Comparison of ENCODE assay signal across 8 cellular contexts in genomic region chr6:170584954-170585498, GRCh38. TPM values are rescaled to one million over a fixed set of nuclear protein-coding genes. Genes with fewer than 3 reads are reported as not detected.
A peak's percentile ranks its signal among the peaks of the same experiment; 100 is the strongest.
DNase-seq lines count a peak whose midpoint lies in the region; ATAC-seq and TF ChIP-seq lines count a peak whose summit lies in the region.

No MANE protein-coding gene starts in this region.

- CTCF ChIA-PET in naive thymus-derived CD4-positive, alpha-beta T cell (lab: Charles Lee) = no interaction called here

- 0 out of 2 replicates have a peak, but pooled peaks cover 4% of the 10 kb centered on the region for H3K9me3 ChIP-seq in ES-I3 (ENCODE audit: control insufficient read depth, insufficient read depth, low read length)
- no peaks in the 10 kb centered on the region for H3K9me3 ChIP-seq in MM.1S (replicated peaks; ENCODE audit: insufficient read depth, low read length)
- H3K9me3 ChIP-seq in naive thymus-derived CD4-positive, alpha-beta T cell (ENCODE audit: control insufficient read depth in 2 of 3, low read length in 3 of 3) = no peaks in the 10 kb centered on the region

- peaks cover 0 to 8% (median 5%) of the 10 kb centered on the region in 5 donors for H3K27me3 Mint-ChIP-seq in naive thymus-derived CD4-positive, alpha-beta T cell

- H3K79me2 ChIP-seq in MM.1S (ENCODE audit: low read length) = peaks cover 16% of the 10 kb centered on the region

- ATAC-seq in GM21717 (IDR thresholded peaks at IDR 0.05; ENCODE audit: unreplicated experiment) = peak; percentile 45
- no peak for ATAC-seq in naive thymus-derived CD4-positive, alpha-beta T cell
- ATAC-seq in HG03159 (IDR thresholded peaks at IDR 0.05; ENCODE audit: unreplicated experiment) = no peak

- H3K36me3 Mint-ChIP-seq in naive thymus-derived CD4-positive, alpha-beta T cell = peaks cover 0 to 25% (median 13%) of the 10 kb centered on the region in 5 donors

- peak overlapping the region; percentile 96 to 100 (median 97) for H3K4me3 Mint-ChIP-seq in naive thymus-derived CD4-positive, alpha-beta T cell

- peaks cover 0 to 5% (median 0%) of the 10 kb centered on the region in 11 donors for H3K9me3 Mint-ChIP-seq in naive thymus-derived CD4-positive, alpha-beta T cell

- peaks cover 14 to 42% (median 37%) of the 10 kb centered on the region in 7 donors for H3K4me1 Mint-ChIP-seq in naive thymus-derived CD4-positive, alpha-beta T cell

- H3K4me3 ChIP-seq in MM.1S (ENCODE audit: low read length) = peak overlapping the region; percentile 84
- peak overlapping the region; percentile 62 to 100 (median 89) for H3K4me3 ChIP-seq in dorsolateral prefrontal cortex
- H3K4me3 ChIP-seq in naive thymus-derived CD4-positive, alpha-beta T cell (ENCODE audit: low read length) = peak overlapping the region; percentile 89

- H4K20me1 ChIP-seq in MM.1S (ENCODE audit: insufficient read depth, low read length) = no peaks in the 10 kb centered on the region

- H2AFZ ChIP-seq in MM.1S (ENCODE audit: low read length) = peak overlapping the region; percentile 77

- H3K27me3 ChIP-seq in MM.1S (replicated peaks; ENCODE audit: insufficient read depth, low read length) = no peaks in the 10 kb centered on the region
- H3K27me3 ChIP-seq in dorsolateral prefrontal cortex = no peaks in the 10 kb centered on the region
- H3K27me3 ChIP-seq in naive thymus-derived CD4-positive, alpha-beta T cell (ENCODE audit: control insufficient read depth in 2 of 2, insufficient read depth in 2 of 2, low read length in 2 of 2) = no peaks in the 10 kb centered on the region

- H3K9ac ChIP-seq in ES-I3 (ENCODE audit: low read depth, low read length) (peak overlapping the region; percentile 99), MM.1S (ENCODE audit: low read length) (peak overlapping the region; percentile 60; the same call in 1 of the 2 replicates)

- H3K9me2 ChIP-seq in MM.1S (replicated peaks; ENCODE audit: insufficient read depth, low read length) = no peaks in the 10 kb centered on the region

- H3K4me2 ChIP-seq in MM.1S (ENCODE audit: low read depth, low read length) = peak overlapping the region; percentile 73

- peaks cover 8% of the 10 kb centered on the region; the same call in 1 of the 2 replicates for H3K36me3 ChIP-seq in ES-I3 (ENCODE audit: insufficient read depth, low read length)
- H3K36me3 ChIP-seq in MM.1S (replicated peaks; ENCODE audit: insufficient read depth, low read length) = no peaks in the 10 kb centered on the region; the same call in 1 of the 2 replicates
- H3K36me3 ChIP-seq in naive thymus-derived CD4-positive, alpha-beta T cell (ENCODE audit: control insufficient read depth in 2 of 3, insufficient read depth in 3 of 3, low read length in 3 of 3) = peaks cover 6 to 26% (median 7%) of the 10 kb centered on the region in 3 experiments

- intact Hi-C loops in dorsolateral prefrontal cortex (cut with DNase I) = loop anchor here (1.0 to 2.0 kb wide), 2 partner anchors 30 to 31 kb away; partner anchors contain the start of gene TBP (in 2 of the 2)
- intact Hi-C loops in naive thymus-derived CD4-positive, alpha-beta T cell (cut with micrococcal nuclease) = loop anchor here (1.0 to 5.0 kb wide), 8 partner anchors 31 to 1701 kb away; partner anchors contain the start of genes C6orf120 (in 2 of the 2), FAM120B (in 2 of the 2), TBP (in 2 of the 2) and WDR27 (in 2 of the 2)

- H3F3A ChIP-seq in MM.1S (ENCODE audit: insufficient read depth, low read length) = 0 out of 2 replicates have a peak, but pooled peaks cover 2% of the 10 kb centered on the region

- H3K4me1 ChIP-seq in ES-I3 (ENCODE audit: insufficient read depth, low read length) (no peaks in the 10 kb centered on the region), MM.1S (ENCODE audit: low read length) (no peaks in the 10 kb centered on the region)
- peaks cover 8 to 11% of the 10 kb centered on the region in 2 donors for H3K4me1 ChIP-seq in naive thymus-derived CD4-positive, alpha-beta T cell (ENCODE audit: control insufficient read depth in 2 of 2, insufficient read depth in 2 of 2, low read length in 2 of 2)

- POLR2A ChIA-PET in naive thymus-derived CD4-positive, alpha-beta T cell (lab: Charles Lee) = interaction anchor here (0.5 to 3.6 kb wide), 8 partner anchors 10 to 1372 kb away, joined by 3 to 48 read pairs (median 4); partner anchors contain the start of genes C6orf120, PHF10, PSMB1 and TBP

- H3K27ac Mint-ChIP-seq in naive thymus-derived CD4-positive, alpha-beta T cell = peak overlapping the region; percentile 93 to 99 (median 96)

- TF ChIP-seq CTCF in MM.1S (IDR thresholded peaks at IDR 0.05; ENCODE audit: low read length) = no peak
- peak in 1 of 56 donors; percentile 2 for TF ChIP-seq CTCF in dorsolateral prefrontal cortex (IDR thresholded peaks at IDR 0.05 in 54 of 56, conservative IDR thresholded peaks at IDR 0.05 in 2 of 56; ENCODE audit: low read depth in 1 of 56, partially characterized antibody in 56 of 56)

- peak overlapping the region; percentile 67; the same call in 1 of the 2 replicates for H3K27ac ChIP-seq in MM.1S (ENCODE audit: low read length)
- peak overlapping the region; percentile 20 to 95 (median 84) for H3K27ac ChIP-seq in dorsolateral prefrontal cortex
- H3K27ac ChIP-seq in naive thymus-derived CD4-positive, alpha-beta T cell (ENCODE audit: low read depth, low read length) = peak overlapping the region; percentile 88

- DNase-seq in MM.1S = no peak
- no peak for DNase-seq in dorsolateral prefrontal cortex
- DNase-seq in naive thymus-derived CD4-positive, alpha-beta T cell = peak in 1 of 9 donors; percentile 4
- DNase-seq in SK-N-DZ (ENCODE audit: low spot score) = no peak
- no peak for DNase-seq in NCI-H1694 (lab: John Stamatoyannopoulos, UW)

RNA-seq across cellular contexts. Expression of gene PDCD2, which starts 0.6 kb away (rescaled TPM):
- 10 to 100 TPM; 18.2 to 38.8 (median 28.9) TPM for total RNA-seq in dorsolateral prefrontal cortex
- total RNA-seq in naive thymus-derived CD4-positive, alpha-beta T cell = 10 to 100 TPM; 49.4 to 80.1 (median 76.1) TPM
- 100 to 1,000 TPM; 117 to 128 TPM for polyA plus RNA-seq in naive thymus-derived CD4-positive, alpha-beta T cell
- polyA plus RNA-seq in SK-N-DZ (2014; cell fraction: cytosol; rRNA removed) = 204 and 246 TPM in 2 replicates
- 176 and 252 TPM in 2 replicates for polyA plus RNA-seq in SK-N-DZ (2014; cell fraction: nucleus; rRNA removed)

RNA-seq across cellular contexts. Expression of gene TBP, which starts 30.9 kb away (rescaled TPM):
- 10 to 100 TPM; 11.6 to 21.6 (median 16.2) TPM for total RNA-seq in dorsolateral prefrontal cortex
- 10 to 100 TPM; 13.8 to 28.3 (median 23.9) TPM for total RNA-seq in naive thymus-derived CD4-positive, alpha-beta T cell
- polyA plus RNA-seq in naive thymus-derived CD4-positive, alpha-beta T cell = 10 to 100 TPM; 23.1 to 28.8 TPM
- polyA plus RNA-seq in SK-N-DZ (2014; cell fraction: cytosol; rRNA removed) = 21.7 and 30.7 TPM in 2 replicates
- 24.4 and 29.0 TPM in 2 replicates for polyA plus RNA-seq in SK-N-DZ (2014; cell fraction: nucleus; rRNA removed)

RNA-seq across cellular contexts. Expression of gene PSMB1, which starts 31.9 kb away (rescaled TPM):
- 100 to 1,000 TPM in 103 of 120 experiments, 10 to 100 TPM in 17; 87.1 to 133 (median 111) TPM for total RNA-seq in dorsolateral prefrontal cortex
- total RNA-seq in naive thymus-derived CD4-positive, alpha-beta T cell = 100 to 1,000 TPM in 1 of 5 experiments, 10 to 100 TPM in 4; 71.1 to 183 (median 83.0) TPM
- 100 to 1,000 TPM; 436 to 529 TPM for polyA plus RNA-seq in naive thymus-derived CD4-positive, alpha-beta T cell
- 674 and 683 TPM in 2 replicates for polyA plus RNA-seq in SK-N-DZ (2014; cell fraction: cytosol; rRNA removed)
- polyA plus RNA-seq in SK-N-DZ (2014; cell fraction: nucleus; rRNA removed) = 334 and 358 TPM in 2 replicates
